ENCODE assay signal across 20 cellular contexts in the genomic region with DNA sequence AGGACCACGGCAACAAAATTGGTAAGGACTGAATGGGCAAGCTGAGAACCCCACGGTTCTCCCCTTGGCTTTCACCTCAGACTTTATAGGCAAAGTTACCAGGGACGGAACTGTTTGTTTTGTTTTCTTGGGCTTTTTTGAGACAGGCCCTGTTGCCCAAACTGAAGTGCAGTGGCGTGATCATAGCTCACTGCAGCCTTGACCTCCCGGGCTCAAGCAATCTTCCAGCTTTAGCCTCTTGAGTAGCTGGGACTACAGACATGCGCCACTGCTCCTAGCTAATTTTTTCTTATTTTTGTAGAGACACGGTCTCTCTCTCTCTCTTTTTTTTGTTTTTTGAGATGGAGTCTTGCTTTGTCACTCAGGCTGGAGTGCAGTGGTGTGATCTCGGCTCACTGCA.
"Had no signal": no experiment of that assay in that cellular context is flagged by ENCODE, and none has a peak within 500 bp of the region (broad histone marks: within the 10 kb centered on the region; RNA-seq: fewer than 3 reads in every experiment).

No MANE protein-coding gene starts in this region.

- DNase-seq: KBM-7, MM.1S, NCI-H1092 treated with DMSO at 0.1 percent for 48 hours, NCI-H1436, NCI-H187, NCI-H2029, NCI-H2081 treated with DMSO at 0.1 percent for 48 hours, NCI-H2171, NCI-H226, NCI-H446, NCI-H510A, NCI-H524 treated with DMSO at 0.1 percent for 48 hours, NCI-H69, NCI-H774, Right ventricle myocardium superior, RPMI8226, SIG-M5 had no signal

- H3K4me1 ChIP-seq: SJSA1 had no signal

- H3K27me3 ChIP-seq: SJSA1 had no signal

- H3K4me3 ChIP-seq: SJSA1, SK-N-MC had no signal

- H3K27ac ChIP-seq: HL-60, SJSA1, SK-N-MC had no signal

- H3K9me3 ChIP-seq: SJSA1 had no signal
